Comparison of ENCODE assay signal across 1 cellular context in the genomic region with DNA sequence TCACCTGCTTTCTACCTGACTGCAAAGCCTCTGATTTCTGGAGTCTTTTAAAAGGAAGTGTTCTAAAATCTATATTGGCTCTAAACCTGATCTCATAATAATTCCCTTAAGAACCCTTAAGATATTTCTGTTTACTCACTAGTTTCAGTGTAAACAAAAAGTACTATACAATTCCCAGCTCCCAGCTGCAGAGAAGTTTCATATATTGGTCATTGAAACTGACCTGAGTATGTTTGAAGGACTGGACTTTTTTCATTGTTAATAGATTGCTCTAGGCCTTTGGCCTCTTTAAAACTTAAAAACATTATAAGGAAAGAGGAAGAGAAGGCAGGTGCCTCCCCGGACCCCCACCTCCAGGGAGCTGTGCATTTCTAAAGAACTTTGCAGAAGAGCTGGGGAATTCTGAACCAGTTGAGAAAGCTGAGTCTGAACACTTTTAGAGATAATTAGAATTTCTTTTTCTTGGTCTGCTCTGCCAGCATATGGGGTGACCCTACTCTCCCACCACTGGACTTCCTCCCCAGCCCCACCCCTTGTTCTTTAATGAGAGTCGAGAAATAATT.
TF ChIP-seq lines count a peak whose summit lies in the region.

No MANE protein-coding gene starts in this region.

TF ChIP-seq in GM12878, 131 proteins besides CTCF, POLR2A, EP300 and RAD21:
- TF ChIP-seq IKZF1 (conservative IDR thresholded peaks at IDR 0.05) (no peak), ZNF207 (IDR thresholded peaks at IDR 0.05; ENCODE audit: borderline replicate concordance) (no peak), PAX8 (IDR thresholded peaks at IDR 0.05) (no peak), GATAD2B (conservative IDR thresholded peaks at IDR 0.05; ENCODE audit: low read depth) (no peak), RELA (IDR thresholded peaks at IDR 0.05; ENCODE audit: borderline replicate concordance, partially characterized antibody) (no peak), TAF1 (IDR thresholded peaks at IDR 0.05; ENCODE audit: borderline replicate concordance, low read depth, low read length) (no peak), TCF3 (IDR thresholded peaks at IDR 0.05; ENCODE audit: borderline replicate concordance, insufficient read depth, low read depth, low read length) (no peak), ASH2L (IDR thresholded peaks at IDR 0.05; ENCODE audit: borderline replicate concordance, low read depth) (no peak)
